Comparison of ENCODE assay signal across 19 cellular contexts in genomic region chr12:67356400-67356799, GRCh38.
DNase-seq lines count a peak whose midpoint lies in the region; ATAC-seq and TF ChIP-seq lines count a peak whose summit lies in the region.
"Had no signal": no experiment of that assay in that cellular context is flagged by ENCODE, and none has a peak within 500 bp of the region (broad histone marks: within the 10 kb centered on the region; RNA-seq: fewer than 3 reads in every experiment).

No MANE protein-coding gene starts in this region.

- H3K9me3 ChIP-seq in parathyroid adenoma (ENCODE audit: control insufficient read depth, low read length) = no peaks in the 10 kb centered on the region
- H3K9me3 ChIP-seq: esophagus muscularis mucosa, heart left ventricle, ovary, upper lobe of right lung had no signal

- no peaks in the 10 kb centered on the region for H3K27me3 Mint-ChIP-seq in stimulated activated memory B cell treated with anti-CD40 and anti-IgM and Interleukin-4, amounts not matched to agents 10 μg/mL and 1 μg/mL and 100 μg/mL, for 72 hours

- intact Hi-C loops in dorsolateral prefrontal cortex (cut with DNase I) = loop anchor here (2.0 to 10.0 kb wide), 5 partner anchors 56 to 978 kb away; partner anchors contain the start of genes DYRK2 (in 1 of the 2) and MDM1 (in 1 of the 2)

- DNase-seq in NCI-H146 (lab: John Stamatoyannopoulos, UW) (peak; percentile 27), NCI-H146 treated with DMSO at 0.1 percent for 48 hours (lab: John Stamatoyannopoulos, UW; ENCODE audit: unreplicated experiment) (no peak), NCI-H1105 (lab: John Stamatoyannopoulos, UW) (peak; percentile 33), coronary artery (ENCODE audit: low spot score) (no peak), inferior parietal cortex (ENCODE audit: extremely low spot score) (no peak), dorsolateral prefrontal cortex (no peak)
- DNase-seq: activated CD4-positive, alpha-beta T cell treated with anti-CD3 and anti-CD28 coated beads, Interleukin-2, amount 50 U/mL, for 4 hours; activated naive CD4-positive, alpha-beta T cell treated with anti-CD3 and anti-CD28 coated beads, Interleukin-2, amount 50 U/mL, for 16 hours; activated T-cell treated with anti-CD3 and anti-CD28 coated beads, Interleukin-2, amount 50 U/mL, for 1 hour; heart left ventricle; islet precursor cell; stimulated activated naive CD4-positive, alpha-beta T cell treated with Interleukin-2 at 50 U/mL for 16 hours; upper lobe of right lung had no signal

- no peaks in the 10 kb centered on the region for H3K9me3 Mint-ChIP-seq in stimulated activated memory B cell treated with anti-CD40 and anti-IgM and Interleukin-4, amounts not matched to agents 10 μg/mL and 1 μg/mL and 100 μg/mL, for 72 hours
- H3K9me3 Mint-ChIP-seq: CD8-positive, alpha-beta T cell had no signal

- H3K27ac ChIP-seq in coronary artery = peak overlapping the region; percentile 2 to 30
- no peak overlapping the region for H3K27ac ChIP-seq in parathyroid adenoma
- peak overlapping the region in 3 of 59 donors; percentile 8 to 54 (median 30) for H3K27ac ChIP-seq in dorsolateral prefrontal cortex
- H3K27ac ChIP-seq: brain microvascular endothelial cell, ovary, upper lobe of right lung had no signal

- H3K4me2 ChIP-seq in parathyroid adenoma (ENCODE audit: low read length) = no peak overlapping the region

- H3K4me3 ChIP-seq in coronary artery = no peak overlapping the region
- H3K4me3 ChIP-seq in parathyroid adenoma (ENCODE audit: low read depth, low read length) = no peak overlapping the region
- H3K4me3 ChIP-seq in dorsolateral prefrontal cortex = peak overlapping the region in 2 of 59 donors; percentile 12 to 28
- H3K4me3 ChIP-seq: esophagus muscularis mucosa, ovary, upper lobe of right lung had no signal

- H3K36me3 Mint-ChIP-seq in stimulated activated memory B cell treated with anti-CD40 and anti-IgM and Interleukin-4, amounts not matched to agents 10 μg/mL and 1 μg/mL and 100 μg/mL, for 72 hours = no peaks in the 10 kb centered on the region
- H3K36me3 Mint-ChIP-seq: CD8-positive, alpha-beta T cell had no signal

- no peaks in the 10 kb centered on the region for H3K36me3 ChIP-seq in parathyroid adenoma (ENCODE audit: control insufficient read depth, insufficient read depth, low read length)
- H3K36me3 ChIP-seq: brain microvascular endothelial cell, esophagus muscularis mucosa, heart left ventricle, ovary, upper lobe of right lung had no signal

- H3K9ac ChIP-seq in parathyroid adenoma = no peak overlapping the region

- H3K4me3 Mint-ChIP-seq in stimulated activated memory B cell treated with anti-CD40 and anti-IgM and Interleukin-4, amounts not matched to agents 10 μg/mL and 1 μg/mL and 100 μg/mL, for 72 hours = no peak overlapping the region
- H3K4me3 Mint-ChIP-seq: CD8-positive, alpha-beta T cell had no signal

- no peaks in the 10 kb centered on the region for H3K79me2 ChIP-seq in parathyroid adenoma

- H3K4me1 ChIP-seq in parathyroid adenoma = no peaks in the 10 kb centered on the region

- TF ChIP-seq CTCF in coronary artery (IDR thresholded peaks at IDR 0.05) = no peak
- TF ChIP-seq CTCF in parathyroid adenoma (IDR thresholded peaks at IDR 0.05) = no peak
- no peak for TF ChIP-seq CTCF in dorsolateral prefrontal cortex (IDR thresholded peaks at IDR 0.05 in 54 of 56, conservative IDR thresholded peaks at IDR 0.05 in 2 of 56; ENCODE audit: low read depth in 1 of 56, partially characterized antibody in 56 of 56)

- no peak overlapping the region for H3K27ac Mint-ChIP-seq in stimulated activated memory B cell treated with anti-CD40 and anti-IgM and Interleukin-4, amounts not matched to agents 10 μg/mL and 1 μg/mL and 100 μg/mL, for 72 hours
- H3K27ac Mint-ChIP-seq: CD8-positive, alpha-beta T cell had no signal

- peaks cover 8% of the 10 kb centered on the region for H3K4me1 Mint-ChIP-seq in stimulated activated memory B cell treated with anti-CD40 and anti-IgM and Interleukin-4, amounts not matched to agents 10 μg/mL and 1 μg/mL and 100 μg/mL, for 72 hours

- peak overlapping the region; percentile 27 for H2AFZ ChIP-seq in parathyroid adenoma

- no peak for ATAC-seq in stimulated activated memory B cell treated with anti-CD40 and anti-IgM and Interleukin-4, amounts not matched to agents 10 μg/mL and 1 μg/mL and 100 μg/mL, for 72 hours

- H3K27me3 ChIP-seq in parathyroid adenoma (ENCODE audit: control insufficient read depth, insufficient read depth, low read length) (no peaks in the 10 kb centered on the region), dorsolateral prefrontal cortex (peaks cover 0 to 4% (median 0%) of the 10 kb centered on the region in 45 donors)
- H3K27me3 ChIP-seq: brain microvascular endothelial cell, esophagus muscularis mucosa, heart left ventricle, ovary, upper lobe of right lung had no signal

Comparison
In these comparisons a context has a peak if more than half of its experiments do, and no peak if none do; other contexts are left out.
1. DNase-seq: peak in NCI-H146 (single experiment) and NCI-H1105 (single experiment); none in NCI-H146 treated with DMSO at 0.1 percent for 48 hours (single experiment), coronary artery (single experiment), inferior parietal cortex (single experiment) and dorsolateral prefrontal cortex (0 of 10).